In genomic region chr17:37847811-37848331, GRCh38 we compare ENCODE assay signal across 1 cellular context.
TF ChIP-seq lines count a peak whose summit lies in the region.

No MANE protein-coding gene starts in this region.

TF ChIP-seq in IMR-90, 13 proteins besides CTCF, POLR2A, EP300 and RAD21 (continued from another document):
- TF ChIP-seq CHD1 (IDR thresholded peaks at IDR 0.05; ENCODE audit: low read depth, low read length) = no peak
- no peak for TF ChIP-seq RFX5 (IDR thresholded peaks at IDR 0.05; ENCODE audit: low read depth, low read length)
- TF ChIP-seq MAFK (IDR thresholded peaks at IDR 0.05; ENCODE audit: low read depth, low read length) = no peak
- TF ChIP-seq BHLHE40 (IDR thresholded peaks at IDR 0.05; ENCODE audit: low read depth, low read length) = no peak
- no peak for TF ChIP-seq NFE2L2 (IDR thresholded peaks at IDR 0.05; ENCODE audit: low read depth, low read length)
- TF ChIP-seq, protein P1, sequence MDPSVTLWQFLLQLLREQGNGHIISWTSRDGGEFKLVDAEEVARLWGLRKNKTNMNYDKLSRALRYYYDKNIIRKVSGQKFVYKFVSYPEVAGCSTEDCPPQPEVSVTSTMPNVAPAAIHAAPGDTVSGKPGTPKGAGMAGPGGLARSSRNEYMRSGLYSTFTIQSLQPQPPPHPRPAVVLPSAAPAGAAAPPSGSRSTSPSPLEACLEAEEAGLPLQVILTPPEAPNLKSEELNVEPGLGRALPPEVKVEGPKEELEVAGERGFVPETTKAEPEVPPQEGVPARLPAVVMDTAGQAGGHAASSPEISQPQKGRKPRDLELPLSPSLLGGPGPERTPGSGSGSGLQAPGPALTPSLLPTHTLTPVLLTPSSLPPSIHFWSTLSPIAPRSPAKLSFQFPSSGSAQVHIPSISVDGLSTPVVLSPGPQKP (IDR thresholded peaks at IDR 0.05; ENCODE audit: borderline replicate concordance, low read depth, low read length) = no peak
- TF ChIP-seq SMC3 (IDR thresholded peaks at IDR 0.05; ENCODE audit: low read depth, low read length) = no peak
TF ChIP-seq in IMR-90: peak in this region for 0.
